ENCODE assay signal across 8 cellular contexts in the genomic region with DNA sequence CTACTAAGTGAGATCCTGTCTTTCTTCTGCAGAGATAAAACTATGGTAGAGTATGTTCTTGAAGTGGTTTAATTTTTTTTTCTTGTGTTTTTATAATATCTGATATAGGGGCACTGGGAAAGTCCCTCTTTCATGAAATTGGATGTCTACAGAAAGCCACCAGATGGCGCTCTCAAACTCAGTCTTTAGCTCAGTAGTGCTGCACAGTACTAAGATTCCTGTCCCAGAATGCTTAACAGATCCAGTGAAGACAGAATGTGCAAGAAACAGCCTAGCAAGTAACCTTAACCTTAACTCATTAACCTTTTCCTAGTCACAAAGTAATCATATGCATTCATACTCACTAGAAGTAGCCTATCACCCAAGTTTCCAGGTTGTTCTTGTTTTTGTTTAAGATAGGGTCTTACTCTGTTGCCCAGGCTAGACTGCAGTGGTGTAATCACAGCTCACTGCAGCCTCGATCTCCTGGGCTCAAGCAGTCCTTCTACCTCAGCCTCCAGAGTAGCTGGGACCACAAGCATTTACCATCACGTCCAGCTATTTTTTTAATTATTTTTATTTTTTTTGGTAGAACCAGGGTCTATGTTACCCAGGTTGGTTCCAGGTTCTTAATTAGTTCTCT. TPM values are rescaled to one million over a fixed set of nuclear protein-coding genes. Genes with fewer than 3 reads are reported as not detected.
DNase-seq lines count a peak whose midpoint lies in the region; ATAC-seq, FAIRE-seq and TF ChIP-seq lines count a peak whose summit lies in the region.

No MANE protein-coding gene starts in this region.

- peaks cover 7 to 8% (median 8%) of the 10 kb centered on the region in 3 donors for H3K4me1 Mint-ChIP-seq in T-cell

- in situ Hi-C loops in gastrocnemius medialis (cut with MboI; ENCODE audit: low sequenced_read_pairs in 4 of 4) = loop anchor here in 3 of 4 donors (5.0 to 10.0 kb wide), 2 partner anchors 58 to 60 kb away; a partner anchor contains a TSS

- no peaks in the 10 kb centered on the region for H3K27me3 ChIP-seq in adipocyte (replicated peaks; ENCODE audit: control insufficient read depth, insufficient read depth, low read length)
- no peaks in the 10 kb centered on the region for H3K27me3 ChIP-seq in right atrium auricular region
- H3K27me3 ChIP-seq in gastrocnemius medialis = no peaks in the 10 kb centered on the region

- H3K36me3 ChIP-seq in adipocyte (ENCODE audit: control insufficient read depth, insufficient read depth, low read length, severe bottlenecking) (peaks cover 36% of the 10 kb centered on the region), right atrium auricular region (no peaks in the 10 kb centered on the region), gastrocnemius medialis (peaks cover 0 to 11% of the 10 kb centered on the region in 2 donors)

- TF ChIP-seq POLR2A in gastrocnemius medialis (IDR thresholded peaks at IDR 0.05) = no peak

- H3K4me3 ChIP-seq in adipocyte (ENCODE audit: low read length) = no peak overlapping the region
- H3K4me3 ChIP-seq in right atrium auricular region = no peak overlapping the region
- no peak overlapping the region for H3K4me3 ChIP-seq in gastrocnemius medialis

- H3K9me3 ChIP-seq in adipocyte (ENCODE audit: control insufficient read depth, low read length) (no peaks in the 10 kb centered on the region), right atrium auricular region (no peaks in the 10 kb centered on the region), gastrocnemius medialis (no peaks in the 10 kb centered on the region)

- TF ChIP-seq CTCF in D721Med (IDR thresholded peaks at IDR 0.05; ENCODE audit: insufficient read depth, missing control alignments) (peak; percentile 95), right atrium auricular region (IDR thresholded peaks at IDR 0.05) (peak; percentile 59 to 80), gastrocnemius medialis (IDR thresholded peaks at IDR 0.05 in 4 of 5, conservative IDR thresholded peaks at IDR 0.05 in 1 of 5) (peak; percentile 68 to 82 (median 70))

- intact Hi-C loops in gastrocnemius medialis (cut with DNase I; ENCODE audit: low total_unique reads) = loop anchor here (1.0 to 5.0 kb wide), 2 partner anchors 57 to 360 kb away; a partner anchor contains a TSS

- peak; percentile 86 for ATAC-seq in GM21786 (IDR thresholded peaks at IDR 0.05; ENCODE audit: unreplicated experiment)
- peak; percentile 89 to 98 (median 92) for ATAC-seq in T-cell (replicated peaks in 1 of 4)
- peak; percentile 80 to 89 for ATAC-seq in gastrocnemius medialis
- ATAC-seq in GM19328 (IDR thresholded peaks at IDR 0.05; ENCODE audit: unreplicated experiment) = no peak

- POLR2A ChIA-PET in T-cell (lab: Charles Lee) = interaction anchor here in 1 of 2 donors (0.6 to 0.7 kb wide), 3 partner anchors 84 to 1183 kb away, joined by 3 to 6 read pairs (median 5); no protein-coding TSS in a partner anchor

- FAIRE-seq in D721Med (lab: Jason Lieb, UNC) = peak; percentile 94

- H3K4me1 ChIP-seq in adipocyte (ENCODE audit: control insufficient read depth, insufficient read depth, low read length) (no peaks in the 10 kb centered on the region), right atrium auricular region (no peaks in the 10 kb centered on the region), gastrocnemius medialis (no peaks in the 10 kb centered on the region)

- H3K27ac ChIP-seq in right atrium auricular region = no peak overlapping the region
- H3K27ac ChIP-seq in gastrocnemius medialis = no peak overlapping the region

- H3K9me3 Mint-ChIP-seq in T-cell = no peaks in the 10 kb centered on the region

- H3K27ac Mint-ChIP-seq in T-cell = peak overlapping the region; percentile 28 to 63

- peaks cover 15% of the 10 kb centered on the region for H3K36me3 Mint-ChIP-seq in T-cell

- no peak overlapping the region for H3K9ac ChIP-seq in adipocyte (ENCODE audit: low read length)

- CTCF ChIA-PET in T-cell (lab: Charles Lee) = interaction anchor here (0.5 to 4.7 kb wide), 27 partner anchors 8 to 1333 kb away, joined by 3 to 61 read pairs (median 3); a partner anchor contains a TSS

- no peaks in the 10 kb centered on the region for H3K27me3 Mint-ChIP-seq in T-cell

- DNase-seq in D721Med (ENCODE audit: insufficient read length, low spot score) (peak; percentile 33), NCI-H1105 (lab: John Stamatoyannopoulos, UW) (peak; percentile 32), T-cell (peak; percentile 6 to 75 (median 59)), adipocyte (ENCODE audit: low read depth) (peak; percentile 93), right atrium auricular region (ENCODE audit: low spot score) (peak; percentile 64), gastrocnemius medialis (peak; percentile 25 to 50)

- no peak overlapping the region for H3K4me3 Mint-ChIP-seq in T-cell

RNA-seq across cellular contexts. Expression of a gene that starts 56.7 kb away (rescaled TPM):
- total RNA-seq in T-cell (10 to 100 TPM; 24.7 to 31.8 (median 27.2) TPM), right atrium auricular region (10 to 100 TPM; 20.3 to 36.0 TPM), gastrocnemius medialis (10 to 100 TPM; 41.2 to 71.0 (median 52.9) TPM)

Comparison
In these comparisons a context has a peak if more than half of its experiments do, and no peak if none do; other contexts are left out.
1. DNase-seq: peak in every context shown above with its lines; median percentile 93 in adipocyte; 64 in right atrium auricular region; 59 in T-cell; 38 in gastrocnemius medialis; 33 in D721Med; 32 in NCI-H1105.